ENCODE assay signal across 8 cellular contexts in genomic region chr2:130180404-130181337, GRCh38. TPM values are rescaled to one million over a fixed set of nuclear protein-coding genes. Genes with fewer than 3 reads are reported as not detected.
A peak's percentile ranks its signal among the peaks of the same experiment; 100 is the strongest.
DNase-seq lines count a peak whose midpoint lies in the region; ATAC-seq, FAIRE-seq and TF ChIP-seq lines count a peak whose summit lies in the region.
"Not testable (repeated sequence)": the region's sequence is repeated elsewhere in the genome, so short reads cannot be mapped to it uniquely, and the experiment has no call there.

No MANE protein-coding gene starts in this region.

- 21 to 30% (median 24%) methylated on average over 32 to 39 of the region's 39 CpGs for WGBS in adrenal gland, 4 donors
- WGBS in pancreas, 2 donors = 18 to 21% methylated on average over 39 of the region's 39 CpGs

- H2AFZ ChIP-seq in KMS-11 (ENCODE audit: low read depth) = peak overlapping the region; percentile 34; the same call in 1 of the 2 replicates

- H3K4me3 ChIP-seq in KMS-11 (IDR thresholded peaks at IDR 0.05; ENCODE audit: insufficient read depth, low read depth, low read length) = not testable (repeated sequence)
- H3K4me3 ChIP-seq in adrenal gland (peak overlapping the region; percentile 19 to 98 (median 92)), epithelial cell of proximal tubule (ENCODE audit: low read depth, low read length) (peak overlapping the region; percentile 94), pancreas (peak overlapping the region; percentile 70 to 98 (median 86))

- H3K27me3 Mint-ChIP-seq in T-cell, type B pancreatic cell: not testable (repeated sequence)

- not testable (repeated sequence) for H3K27me3 ChIP-seq in KMS-11 (ENCODE audit: insufficient read depth, low read depth); adrenal gland; pancreas

- not testable (repeated sequence) for H4K20me1 ChIP-seq in KMS-11 (ENCODE audit: insufficient read depth)

- not testable (repeated sequence) for H3K36me3 Mint-ChIP-seq in T-cell, type B pancreatic cell

- DNase-seq in Caki2 (ENCODE audit: low read depth) (peak; percentile 19), left kidney (ENCODE audit: low read depth, low spot score) (peak; percentile 32)
- not testable (repeated sequence) for DNase-seq in T-cell; adrenal gland; epithelial cell of proximal tubule (ENCODE audit: low read depth); pancreas; type B pancreatic cell (ENCODE audit: extremely low spot score, unreplicated experiment)

- CTCF ChIA-PET in T-cell (lab: Charles Lee) = interaction anchor here (0.6 to 2.2 kb wide), 11 partner anchors 12 to 308 kb away, joined by 3 to 51 read pairs (median 5); partner anchors contain the start of gene IMP4 (in 1 of the 2)

- not testable (repeated sequence) for H3K4me1 ChIP-seq in KMS-11 (ENCODE audit: low read depth, poor library complexity, severe bottlenecking); pancreas
- peaks cover 14 to 18% of the 10 kb centered on the region in 2 donors for H3K4me1 ChIP-seq in adrenal gland (replicated peaks in 1 of 2)

- intact Hi-C loops in adrenal gland (cut with DNase I) = loop anchor here in 1 of 2 donors (10.0 kb wide), 1 partner anchor 154 kb away; no protein-coding TSS in a partner anchor
- intact Hi-C loops in pancreas (cut with DNase I) = not testable (repeated sequence)

- peaks cover 18 to 33% (median 29%) of the 10 kb centered on the region in 3 donors for H3K4me1 Mint-ChIP-seq in T-cell
- not testable (repeated sequence) for H3K4me1 Mint-ChIP-seq in type B pancreatic cell (ENCODE audit: unreplicated experiment)

- H3K4me2 ChIP-seq in KMS-11 = peak overlapping the region; percentile 92

- H3K27ac Mint-ChIP-seq in T-cell (peak overlapping the region; percentile 92 to 95), type B pancreatic cell (peak overlapping the region; percentile 89)

- not testable (repeated sequence) for TF ChIP-seq POLR2A in adrenal gland (IDR thresholded peaks at IDR 0.05)

- POLR2A ChIA-PET in T-cell (lab: Charles Lee) = interaction anchor here (0.6 to 1.4 kb wide), 6 partner anchors 146 to 899 kb away, joined by 3 to 14 read pairs (median 6); partner anchors contain the start of gene IMP4 (in 1 of the 2)

- not testable (repeated sequence) for H3K9me3 ChIP-seq in adrenal gland (replicated peaks in 1 of 3); pancreas

- not testable (repeated sequence) for H3K36me3 ChIP-seq in KMS-11 (ENCODE audit: insufficient read depth); adrenal gland (replicated peaks in 1 of 2); pancreas

- TF ChIP-seq CTCF in KMS-11 (conservative IDR thresholded peaks at IDR 0.05; ENCODE audit: low read depth, low read length); adrenal gland (IDR thresholded peaks at IDR 0.05); epithelial cell of proximal tubule (conservative IDR thresholded peaks at IDR 0.05; ENCODE audit: low read depth, low read length); pancreas (IDR thresholded peaks at IDR 0.05); type B pancreatic cell (conservative IDR thresholded peaks at IDR 0.05): not testable (repeated sequence)

- in situ Hi-C loops in Caki2 (cut with HindIII; ENCODE audit: low pct_unique_long_range_greater_than_20kb, low sequenced_read_pairs) = not testable (repeated sequence)

- FAIRE-seq in pancreas (lab: Jason Lieb, UNC) = not testable (repeated sequence)

- H3K27ac ChIP-seq in KMS-11 (peak overlapping the region; percentile 76), adrenal gland (peak overlapping the region in 4 of 5 donors; percentile 83 to 93 (median 92)), pancreas (peak overlapping the region; percentile 79 to 92 (median 89))

- H3K9ac ChIP-seq in KMS-11 = peak overlapping the region; percentile 86

- not testable (repeated sequence) for ATAC-seq in T-cell (replicated peaks in 1 of 4); pancreas

- not testable (repeated sequence) for H3K9me3 Mint-ChIP-seq in T-cell, type B pancreatic cell

- peaks cover 76% of the 10 kb centered on the region for H3K79me2 ChIP-seq in KMS-11 (ENCODE audit: insufficient read depth, low read depth)

- H3K4me3 Mint-ChIP-seq in T-cell (peak overlapping the region; percentile 89 to 92 (median 89)), type B pancreatic cell (peak overlapping the region; percentile 94)

RNA-seq across cellular contexts. Expression of gene SMPD4, which starts 0.7 kb away (rescaled TPM):
- 38.0 and 46.7 TPM in 2 replicates for total RNA-seq in Caki2 (2014; rRNA removed; shearing (Covaris generic); ENCODE audit: low replicate concordance)
- total RNA-seq in T-cell = 10 to 100 TPM; 56.3 to 75.7 (median 62.9) TPM
- 10 to 100 TPM; 27.4 to 85.4 (median 37.7) TPM for total RNA-seq in adrenal gland
- 10 to 100 TPM; 26.5 to 94.4 (median 87.1) TPM for polyA plus RNA-seq in adrenal gland
- 62.2 and 80.7 TPM in 2 replicates for total RNA-seq in epithelial cell of proximal tubule
- 10 to 100 TPM; 13.4 to 29.6 (median 19.0) TPM for total RNA-seq in pancreas
- 10 to 100 TPM; 43.2 to 58.0 TPM for polyA plus RNA-seq in pancreas
- 77.0 and 79.6 TPM in 2 replicates for total RNA-seq in type B pancreatic cell (ENCODE audit: low replicate concordance)

RNA-seq across cellular contexts. Expression of gene MZT2B, which starts 1.4 kb away (rescaled TPM):
- 330 and 444 TPM in 2 replicates for total RNA-seq in Caki2 (2014; rRNA removed; shearing (Covaris generic); ENCODE audit: low replicate concordance)
- total RNA-seq in T-cell (100 to 1,000 TPM; 195 to 294 (median 281) TPM), adrenal gland (100 to 1,000 TPM; 122 to 372 (median 306) TPM), epithelial cell of proximal tubule (290 and 369 TPM in 2 replicates), pancreas (100 to 1,000 TPM; 126 to 194 (median 170) TPM), type B pancreatic cell (ENCODE audit: low replicate concordance) (164 and 224 TPM in 2 replicates)
- polyA plus RNA-seq in adrenal gland (100 to 1,000 TPM in 2 of 3 donors, 1 to 10 TPM in 1; 7.1 to 688 (median 461) TPM), pancreas (100 to 1,000 TPM; 181 to 279 TPM)

RNA-seq across cellular contexts. Expression of gene TUBA3E, which starts 17.6 kb away (rescaled TPM):
- not detected in 2 replicates for total RNA-seq in Caki2 (2014; rRNA removed; shearing (Covaris generic); ENCODE audit: low replicate concordance)
- not detected for total RNA-seq in T-cell
- not detected for total RNA-seq in adrenal gland
- polyA plus RNA-seq in adrenal gland = not detected
- not detected in 2 replicates for total RNA-seq in epithelial cell of proximal tubule
- not detected for total RNA-seq in pancreas
- under 1 TPM in 1 of 2 donors, not detected in 1; 0.11 TPM for polyA plus RNA-seq in pancreas
- not detected in 2 replicates for total RNA-seq in type B pancreatic cell (ENCODE audit: low replicate concordance)

RNA-seq across cellular contexts. Expression of gene CCDC74B, which starts 35.8 kb away (rescaled TPM):
- total RNA-seq in Caki2 (2014; rRNA removed; shearing (Covaris generic); ENCODE audit: low replicate concordance) = 19.9 and 37.3 TPM in 2 replicates
- 1 to 10 TPM in 1 of 5 donors, under 1 TPM in 3, not detected in 1; 0.42 to 2.0 (median 0.78) TPM for total RNA-seq in T-cell
- 10 to 100 TPM in 4 of 8 donors, 1 to 10 TPM in 4; 4.1 to 18.1 (median 7.9) TPM for total RNA-seq in adrenal gland
- 10 to 100 TPM in 2 of 3 donors, 1 to 10 TPM in 1; 3.9 to 22.5 (median 16.2) TPM for polyA plus RNA-seq in adrenal gland
- 2.1 and 5.6 TPM in 2 replicates for total RNA-seq in epithelial cell of proximal tubule
- total RNA-seq in pancreas = 1 to 10 TPM in 1 of 6 donors, under 1 TPM in 5; 0.34 to 1.2 (median 0.46) TPM
- polyA plus RNA-seq in pancreas = 1 to 10 TPM; 2.4 to 6.3 TPM
- total RNA-seq in type B pancreatic cell (ENCODE audit: low replicate concordance) = 10.3 and 15.4 TPM in 2 replicates

RNA-seq across cellular contexts. Expression of gene POTEF, which starts 51.6 kb away (rescaled TPM):
- total RNA-seq in Caki2 (2014; rRNA removed; shearing (Covaris generic); ENCODE audit: low replicate concordance) = 1.8 and 6.4 TPM in 2 replicates
- total RNA-seq in T-cell = not detected
- total RNA-seq in adrenal gland = not detected
- polyA plus RNA-seq in adrenal gland = not detected
- total RNA-seq in epithelial cell of proximal tubule = not detected in 2 replicates
- under 1 TPM in 1 of 6 donors, not detected in 5; 0.06 TPM for total RNA-seq in pancreas
- polyA plus RNA-seq in pancreas = under 1 TPM; 0.02 to 0.04 TPM
- total RNA-seq in type B pancreatic cell (ENCODE audit: low replicate concordance) = 14.2 and 25.0 TPM in 2 replicates
